ENCODE assay signal across 1 cellular context in the genomic region with DNA sequence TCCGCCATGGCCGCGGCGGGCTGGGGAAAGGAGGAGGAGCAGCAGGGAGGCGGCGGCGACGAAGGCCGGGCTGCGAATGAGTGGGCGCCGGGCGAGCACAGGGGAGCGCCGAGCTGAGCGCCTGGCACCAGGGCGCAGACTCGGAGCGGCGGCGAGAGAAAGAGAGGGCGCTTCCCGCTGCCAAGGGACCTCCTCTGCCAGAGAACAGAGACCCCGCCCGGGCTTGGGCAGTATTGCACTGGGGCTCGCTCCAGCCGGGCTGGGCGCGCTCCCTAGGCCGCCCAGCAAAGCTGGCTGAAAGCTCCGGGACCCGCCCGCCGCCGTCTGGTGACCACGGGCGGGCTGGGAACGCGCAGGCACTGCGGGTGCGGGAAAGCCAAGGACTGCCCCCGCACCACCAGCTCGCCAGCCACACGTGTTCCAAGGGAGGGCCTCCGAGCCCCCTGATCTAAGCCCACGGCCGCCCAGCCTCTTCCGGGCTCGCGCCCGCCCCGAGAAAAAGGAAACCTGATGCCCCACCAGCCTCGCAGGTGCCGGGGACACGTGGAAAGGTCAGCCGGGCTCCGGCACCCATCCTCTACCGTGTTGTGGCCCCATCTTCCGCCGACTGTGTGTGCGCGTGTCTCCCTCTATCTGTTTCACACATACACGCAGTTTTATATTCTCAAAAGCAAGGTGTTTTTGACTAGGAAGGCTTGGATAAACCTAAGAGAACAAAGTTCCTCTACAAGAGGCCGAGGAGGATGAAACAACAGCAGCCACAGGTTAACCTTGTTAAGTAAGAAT.
TF ChIP-seq lines count a peak whose summit lies in the region.

A gene (minus strand): TSS at position 140 of the 786 bp plus-strand sequence. CDS start 132 bp downstream, at position 8.

TF ChIP-seq in HepG2, 621 proteins besides CTCF, POLR2A, EP300 and RAD21 (continued from another document and continues in another):
- TF ChIP-seq TCF7L2 (IDR thresholded peaks at IDR 0.05; ENCODE audit: low read depth, low read length) (no peak), TP53 (CRISPR knock-in tag; conservative IDR thresholded peaks at IDR 0.05) (no peak), MIER3 (CRISPR knock-in tag; IDR thresholded peaks at IDR 0.05; ENCODE audit: borderline replicate concordance) (no peak), ZKSCAN5 (CRISPR knock-in tag; IDR thresholded peaks at IDR 0.05) (0 out of 2 replicates have a peak, but pooled peaks have one; percentile 61), ZFP36 (IDR thresholded peaks at IDR 0.05; ENCODE audit: borderline replicate concordance, low read depth, low read length, partially characterized antibody) (no peak), ZNF101 (CRISPR knock-in tag; IDR thresholded peaks at IDR 0.05; ENCODE audit: borderline replicate concordance, low read depth) (no peak), CHD4 (IDR thresholded peaks at IDR 0.05; ENCODE audit: borderline replicate concordance, low read length) (no peak), ZNF556 (CRISPR knock-in tag; IDR thresholded peaks at IDR 0.05; ENCODE audit: borderline replicate concordance) (peak; percentile 81; the same call in 1 of the 2 replicates), ZNF20 (CRISPR knock-in tag; IDR thresholded peaks at IDR 0.05) (no peak), ZNF567 (CRISPR knock-in tag; IDR thresholded peaks at IDR 0.05; ENCODE audit: borderline replicate concordance) (no peak), SMC3 (IDR thresholded peaks at IDR 0.05; ENCODE audit: low read length) (no peak), TARDBP (CRISPR knock-in tag; IDR thresholded peaks at IDR 0.05) (peak; percentile 57; the same call in 1 of the 2 replicates), SRSF9 (IDR thresholded peaks at IDR 0.05; ENCODE audit: borderline replicate concordance, insufficient read depth, low read depth, low read length, poor library complexity, severe bottlenecking) (no peak), SMAD1 (CRISPR knock-in tag; IDR thresholded peaks at IDR 0.05; ENCODE audit: borderline replicate concordance, low read depth) (no peak), PHF8 (CRISPR knock-in tag; IDR thresholded peaks at IDR 0.05) (peak; percentile 80), KLF12 (CRISPR knock-in tag; IDR thresholded peaks at IDR 0.05; ENCODE audit: borderline replicate concordance) (peak; percentile 88; the same call in 1 of the 2 replicates), ZNF136 (CRISPR knock-in tag; IDR thresholded peaks at IDR 0.05; ENCODE audit: low read depth) (peak; percentile 84; the same call in 1 of the 2 replicates), ZNF546 (CRISPR knock-in tag; conservative IDR thresholded peaks at IDR 0.05) (no peak), ETV5 (CRISPR knock-in tag; IDR thresholded peaks at IDR 0.05; ENCODE audit: borderline replicate concordance) (peak; percentile 57; the same call in 1 of the 2 replicates), ZNF841 (CRISPR knock-in tag; IDR thresholded peaks at IDR 0.05; ENCODE audit: borderline replicate concordance) (no peak), MAFF (IDR thresholded peaks at IDR 0.05; ENCODE audit: low read depth, low read length) (no peak), SKI (IDR thresholded peaks at IDR 0.05; ENCODE audit: partially characterized antibody) (peak; percentile 58), SNAI1 (CRISPR knock-in tag; IDR thresholded peaks at IDR 0.05; ENCODE audit: borderline replicate concordance) (no peak), PHF5A (CRISPR knock-in tag; IDR thresholded peaks at IDR 0.05; ENCODE audit: low read depth, unreplicated experiment) (no peak), SP140L (CRISPR knock-in tag; IDR thresholded peaks at IDR 0.05; ENCODE audit: borderline replicate concordance) (no peak), ZNF577 (CRISPR knock-in tag; IDR thresholded peaks at IDR 0.05; ENCODE audit: borderline replicate concordance, low read depth) (no peak), ZNF652 (CRISPR knock-in tag; IDR thresholded peaks at IDR 0.05; ENCODE audit: borderline replicate concordance, low read depth) (no peak), ZC3H4 (CRISPR knock-in tag; IDR thresholded peaks at IDR 0.05; ENCODE audit: borderline replicate concordance) (0 out of 2 replicates have a peak, but pooled peaks have one; percentile 34), HES4 (CRISPR knock-in tag; IDR thresholded peaks at IDR 0.05; ENCODE audit: borderline replicate concordance) (no peak; the same call in 1 of the 2 replicates), ZFP37 (CRISPR knock-in tag; IDR thresholded peaks at IDR 0.05; ENCODE audit: borderline replicate concordance) (no peak), ZNF547 (CRISPR knock-in tag; IDR thresholded peaks at IDR 0.05) (peak; percentile 54; the same call in 1 of the 2 replicates), KAT7 (CRISPR knock-in tag; IDR thresholded peaks at IDR 0.05; ENCODE audit: borderline replicate concordance) (peak; percentile 31; the same call in 1 of the 2 replicates), ZNF570 (CRISPR knock-in tag; IDR thresholded peaks at IDR 0.05; ENCODE audit: borderline replicate concordance) (no peak), HOXA5 (CRISPR knock-in tag; IDR thresholded peaks at IDR 0.05) (peak; percentile 67; the same call in 1 of the 2 replicates), HDAC2 (CRISPR knock-in tag; IDR thresholded peaks at IDR 0.05) (no peak; the same call in none of the 2 replicates), KAT8 (CRISPR knock-in tag; IDR thresholded peaks at IDR 0.05) (peak; percentile 78), HNF4G (IDR thresholded peaks at IDR 0.05; ENCODE audit: borderline replicate concordance, low read depth, low read length) (no peak), HNF4G (CRISPR knock-in tag; IDR thresholded peaks at IDR 0.05; ENCODE audit: borderline replicate concordance, low read depth) (no peak), ZNF557 (CRISPR knock-in tag; IDR thresholded peaks at IDR 0.05) (no peak), ZNF616 (CRISPR knock-in tag; IDR thresholded peaks at IDR 0.05; ENCODE audit: low read depth) (peak; percentile 87; the same call in 1 of the 2 replicates), ZNF773 (CRISPR knock-in tag; IDR thresholded peaks at IDR 0.05; ENCODE audit: borderline replicate concordance) (no peak)
- TF ChIP-seq, protein P1, sequence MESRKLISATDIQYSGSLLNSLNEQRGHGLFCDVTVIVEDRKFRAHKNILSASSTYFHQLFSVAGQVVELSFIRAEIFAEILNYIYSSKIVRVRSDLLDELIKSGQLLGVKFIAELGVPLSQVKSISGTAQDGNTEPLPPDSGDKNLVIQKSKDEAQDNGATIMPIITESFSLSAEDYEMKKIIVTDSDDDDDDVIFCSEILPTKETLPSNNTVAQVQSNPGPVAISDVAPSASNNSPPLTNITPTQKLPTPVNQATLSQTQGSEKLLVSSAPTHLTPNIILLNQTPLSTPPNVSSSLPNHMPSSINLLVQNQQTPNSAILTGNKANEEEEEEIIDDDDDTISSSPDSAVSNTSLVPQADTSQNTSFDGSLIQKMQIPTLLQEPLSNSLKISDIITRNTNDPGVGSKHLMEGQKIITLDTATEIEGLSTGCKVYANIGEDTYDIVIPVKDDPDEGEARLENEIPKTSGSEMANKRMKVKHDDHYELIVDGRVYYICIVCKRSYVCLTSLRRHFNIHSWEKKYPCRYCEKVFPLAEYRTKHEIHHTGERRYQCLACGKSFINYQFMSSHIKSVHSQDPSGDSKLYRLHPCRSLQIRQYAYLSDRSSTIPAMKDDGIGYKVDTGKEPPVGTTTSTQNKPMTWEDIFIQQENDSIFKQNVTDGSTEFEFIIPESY (CRISPR knock-in tag; IDR thresholded peaks at IDR 0.05) = no peak
- TF ChIP-seq, protein P2, sequence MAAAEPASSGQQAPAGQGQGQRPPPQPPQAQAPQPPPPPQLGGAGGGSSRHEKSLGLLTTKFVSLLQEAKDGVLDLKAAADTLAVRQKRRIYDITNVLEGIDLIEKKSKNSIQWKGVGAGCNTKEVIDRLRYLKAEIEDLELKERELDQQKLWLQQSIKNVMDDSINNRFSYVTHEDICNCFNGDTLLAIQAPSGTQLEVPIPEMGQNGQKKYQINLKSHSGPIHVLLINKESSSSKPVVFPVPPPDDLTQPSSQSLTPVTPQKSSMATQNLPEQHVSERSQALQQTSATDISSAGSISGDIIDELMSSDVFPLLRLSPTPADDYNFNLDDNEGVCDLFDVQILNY (CRISPR knock-in tag; conservative IDR thresholded peaks at IDR 0.05) = 0 out of 2 replicates have a peak, but pooled peaks have one; percentile 26
- TF ChIP-seq, protein P3, sequence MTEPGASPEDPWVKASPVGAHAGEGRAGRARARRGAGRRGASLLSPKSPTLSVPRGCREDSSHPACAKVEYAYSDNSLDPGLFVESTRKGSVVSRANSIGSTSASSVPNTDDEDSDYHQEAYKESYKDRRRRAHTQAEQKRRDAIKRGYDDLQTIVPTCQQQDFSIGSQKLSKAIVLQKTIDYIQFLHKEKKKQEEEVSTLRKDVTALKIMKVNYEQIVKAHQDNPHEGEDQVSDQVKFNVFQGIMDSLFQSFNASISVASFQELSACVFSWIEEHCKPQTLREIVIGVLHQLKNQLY (CRISPR knock-in tag; IDR thresholded peaks at IDR 0.05) = peak; percentile 57; the same call in 1 of the 2 replicates
- TF ChIP-seq, protein P4, sequence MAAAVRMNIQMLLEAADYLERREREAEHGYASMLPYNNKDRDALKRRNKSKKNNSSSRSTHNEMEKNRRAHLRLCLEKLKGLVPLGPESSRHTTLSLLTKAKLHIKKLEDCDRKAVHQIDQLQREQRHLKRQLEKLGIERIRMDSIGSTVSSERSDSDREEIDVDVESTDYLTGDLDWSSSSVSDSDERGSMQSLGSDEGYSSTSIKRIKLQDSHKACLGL (CRISPR knock-in tag; IDR thresholded peaks at IDR 0.05) = peak; percentile 86; the same call in 1 of the 2 replicates
- TF ChIP-seq, protein P5, sequence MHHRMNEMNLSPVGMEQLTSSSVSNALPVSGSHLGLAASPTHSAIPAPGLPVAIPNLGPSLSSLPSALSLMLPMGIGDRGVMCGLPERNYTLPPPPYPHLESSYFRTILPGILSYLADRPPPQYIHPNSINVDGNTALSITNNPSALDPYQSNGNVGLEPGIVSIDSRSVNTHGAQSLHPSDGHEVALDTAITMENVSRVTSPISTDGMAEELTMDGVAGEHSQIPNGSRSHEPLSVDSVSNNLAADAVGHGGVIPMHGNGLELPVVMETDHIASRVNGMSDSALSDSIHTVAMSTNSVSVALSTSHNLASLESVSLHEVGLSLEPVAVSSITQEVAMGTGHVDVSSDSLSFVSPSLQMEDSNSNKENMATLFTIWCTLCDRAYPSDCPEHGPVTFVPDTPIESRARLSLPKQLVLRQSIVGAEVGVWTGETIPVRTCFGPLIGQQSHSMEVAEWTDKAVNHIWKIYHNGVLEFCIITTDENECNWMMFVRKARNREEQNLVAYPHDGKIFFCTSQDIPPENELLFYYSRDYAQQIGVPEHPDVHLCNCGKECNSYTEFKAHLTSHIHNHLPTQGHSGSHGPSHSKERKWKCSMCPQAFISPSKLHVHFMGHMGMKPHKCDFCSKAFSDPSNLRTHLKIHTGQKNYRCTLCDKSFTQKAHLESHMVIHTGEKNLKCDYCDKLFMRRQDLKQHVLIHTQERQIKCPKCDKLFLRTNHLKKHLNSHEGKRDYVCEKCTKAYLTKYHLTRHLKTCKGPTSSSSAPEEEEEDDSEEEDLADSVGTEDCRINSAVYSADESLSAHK (CRISPR knock-in tag; IDR thresholded peaks at IDR 0.05; ENCODE audit: borderline replicate concordance) = no peak
- TF ChIP-seq, protein P6, sequence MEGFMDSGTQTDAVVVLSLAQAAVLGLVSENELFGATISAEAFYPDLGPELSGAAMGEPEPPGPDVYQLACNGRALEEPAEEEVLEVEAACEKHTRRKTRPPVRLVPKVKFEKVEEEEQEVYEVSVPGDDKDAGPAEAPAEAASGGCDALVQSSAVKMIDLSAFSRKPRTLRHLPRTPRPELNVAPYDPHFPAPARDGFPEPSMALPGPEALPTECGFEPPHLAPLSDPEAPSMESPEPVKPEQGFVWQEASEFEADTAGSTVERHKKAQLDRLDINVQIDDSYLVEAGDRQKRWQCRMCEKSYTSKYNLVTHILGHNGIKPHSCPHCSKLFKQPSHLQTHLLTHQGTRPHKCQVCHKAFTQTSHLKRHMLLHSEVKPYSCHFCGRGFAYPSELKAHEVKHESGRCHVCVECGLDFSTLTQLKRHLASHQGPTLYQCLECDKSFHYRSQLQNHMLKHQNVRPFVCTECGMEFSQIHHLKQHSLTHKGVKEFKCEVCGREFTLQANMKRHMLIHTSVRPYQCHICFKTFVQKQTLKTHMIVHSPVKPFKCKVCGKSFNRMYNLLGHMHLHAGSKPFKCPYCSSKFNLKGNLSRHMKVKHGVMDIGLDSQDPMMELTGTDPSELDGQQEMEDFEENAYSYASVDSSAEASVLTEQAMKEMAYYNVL (CRISPR knock-in tag; IDR thresholded peaks at IDR 0.05; ENCODE audit: borderline replicate concordance) = 0 out of 2 replicates have a peak, but pooled peaks have one; percentile 31
- TF ChIP-seq, protein P7, sequence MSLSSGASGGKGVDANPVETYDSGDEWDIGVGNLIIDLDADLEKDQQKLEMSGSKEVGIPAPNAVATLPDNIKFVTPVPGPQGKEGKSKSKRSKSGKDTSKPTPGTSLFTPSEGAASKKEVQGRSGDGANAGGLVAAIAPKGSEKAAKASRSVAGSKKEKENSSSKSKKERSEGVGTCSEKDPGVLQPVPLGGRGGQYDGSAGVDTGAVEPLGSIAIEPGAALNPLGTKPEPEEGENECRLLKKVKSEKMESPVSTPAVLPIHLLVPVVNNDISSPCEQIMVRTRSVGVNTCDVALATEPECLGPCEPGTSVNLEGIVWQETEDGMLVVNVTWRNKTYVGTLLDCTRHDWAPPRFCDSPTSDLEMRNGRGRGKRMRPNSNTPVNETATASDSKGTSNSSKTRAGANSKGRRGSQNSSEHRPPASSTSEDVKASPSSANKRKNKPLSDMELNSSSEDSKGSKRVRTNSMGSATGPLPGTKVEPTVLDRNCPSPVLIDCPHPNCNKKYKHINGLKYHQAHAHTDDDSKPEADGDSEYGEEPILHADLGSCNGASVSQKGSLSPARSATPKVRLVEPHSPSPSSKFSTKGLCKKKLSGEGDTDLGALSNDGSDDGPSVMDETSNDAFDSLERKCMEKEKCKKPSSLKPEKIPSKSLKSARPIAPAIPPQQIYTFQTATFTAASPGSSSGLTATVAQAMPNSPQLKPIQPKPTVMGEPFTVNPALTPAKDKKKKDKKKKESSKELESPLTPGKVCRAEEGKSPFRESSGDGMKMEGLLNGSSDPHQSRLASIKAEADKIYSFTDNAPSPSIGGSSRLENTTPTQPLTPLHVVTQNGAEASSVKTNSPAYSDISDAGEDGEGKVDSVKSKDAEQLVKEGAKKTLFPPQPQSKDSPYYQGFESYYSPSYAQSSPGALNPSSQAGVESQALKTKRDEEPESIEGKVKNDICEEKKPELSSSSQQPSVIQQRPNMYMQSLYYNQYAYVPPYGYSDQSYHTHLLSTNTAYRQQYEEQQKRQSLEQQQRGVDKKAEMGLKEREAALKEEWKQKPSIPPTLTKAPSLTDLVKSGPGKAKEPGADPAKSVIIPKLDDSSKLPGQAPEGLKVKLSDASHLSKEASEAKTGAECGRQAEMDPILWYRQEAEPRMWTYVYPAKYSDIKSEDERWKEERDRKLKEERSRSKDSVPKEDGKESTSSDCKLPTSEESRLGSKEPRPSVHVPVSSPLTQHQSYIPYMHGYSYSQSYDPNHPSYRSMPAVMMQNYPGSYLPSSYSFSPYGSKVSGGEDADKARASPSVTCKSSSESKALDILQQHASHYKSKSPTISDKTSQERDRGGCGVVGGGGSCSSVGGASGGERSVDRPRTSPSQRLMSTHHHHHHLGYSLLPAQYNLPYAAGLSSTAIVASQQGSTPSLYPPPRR (CRISPR knock-in tag; IDR thresholded peaks at IDR 0.05; ENCODE audit: borderline replicate concordance) = peak; percentile 74
- TF ChIP-seq, protein P8, sequence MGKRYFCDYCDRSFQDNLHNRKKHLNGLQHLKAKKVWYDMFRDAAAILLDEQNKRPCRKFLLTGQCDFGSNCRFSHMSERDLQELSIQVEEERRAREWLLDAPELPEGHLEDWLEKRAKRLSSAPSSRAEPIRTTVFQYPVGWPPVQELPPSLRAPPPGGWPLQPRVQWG (CRISPR knock-in tag; IDR thresholded peaks at IDR 0.05; ENCODE audit: borderline replicate concordance, low read depth) = no peak
